Comparison of ENCODE assay signal across 8 cellular contexts in genomic region chr6:4133941-4134838, GRCh38. TPM values are rescaled to one million over a fixed set of nuclear protein-coding genes. Genes with fewer than 3 reads are reported as not detected.
DNase-seq lines count a peak whose midpoint lies in the region; ATAC-seq and TF ChIP-seq lines count a peak whose summit lies in the region.

No MANE protein-coding gene starts in this region.

- H3K4me3 ChIP-seq in Jurkat, Clone E6-1 (ENCODE audit: low read length) = peak overlapping the region; percentile 81
- H3K4me3 ChIP-seq in gastroesophageal sphincter = peak overlapping the region; percentile 46 to 83
- H3K4me3 ChIP-seq in parathyroid adenoma (ENCODE audit: low read depth, low read length) = peak overlapping the region; percentile 81

- peak overlapping the region; percentile 91 for H2AFZ ChIP-seq in parathyroid adenoma

- DNase-seq in Jurkat, Clone E6-1 (ENCODE audit: low read depth, low spot score) = peak; percentile 54
- peak; percentile 27 for DNase-seq in activated T-cell treated with anti-CD3 and anti-CD28 coated beads, Interleukin-2, amount 50 U/mL, for 1 hour
- DNase-seq in OCI-M2 (lab: John Stamatoyannopoulos, UW; ENCODE audit: unreplicated experiment) = no peak

- H3K4me2 ChIP-seq in parathyroid adenoma (ENCODE audit: low read length) = peak overlapping the region; percentile 91

- WGBS in gastroesophageal sphincter (ENCODE audit: low coverage in 1 of 2), 2 donors = 12 to 13% methylated on average over 12 to 13 of the region's 13 CpGs

- H3K27me3 ChIP-seq in gastroesophageal sphincter = no peaks in the 10 kb centered on the region
- no peaks in the 10 kb centered on the region for H3K27me3 ChIP-seq in parathyroid adenoma (ENCODE audit: control insufficient read depth, insufficient read depth, low read length)

- H3K9me3 ChIP-seq in gastroesophageal sphincter = no peaks in the 10 kb centered on the region
- H3K9me3 ChIP-seq in parathyroid adenoma (ENCODE audit: control insufficient read depth, low read length) = no peaks in the 10 kb centered on the region

- ATAC-seq in gastroesophageal sphincter (no peak), HG02840 (IDR thresholded peaks at IDR 0.05; ENCODE audit: low FRiP score, unreplicated experiment) (no peak), HG02970 (IDR thresholded peaks at IDR 0.05; ENCODE audit: low FRiP score, unreplicated experiment) (no peak)

- no peak for TF ChIP-seq POLR2A in gastroesophageal sphincter (IDR thresholded peaks at IDR 0.05)

- no peak for TF ChIP-seq CTCF in C4-2B (conservative IDR thresholded peaks at IDR 0.05)
- no peak for TF ChIP-seq CTCF in gastroesophageal sphincter (IDR thresholded peaks at IDR 0.05)
- no peak for TF ChIP-seq CTCF in parathyroid adenoma (IDR thresholded peaks at IDR 0.05)

- H3K36me3 ChIP-seq in gastroesophageal sphincter = peaks cover 0 to 37% of the 10 kb centered on the region in 2 donors
- no peaks in the 10 kb centered on the region for H3K36me3 ChIP-seq in parathyroid adenoma (ENCODE audit: control insufficient read depth, insufficient read depth, low read length)

- no peaks in the 10 kb centered on the region for H3K79me2 ChIP-seq in parathyroid adenoma

- peak overlapping the region; percentile 97 for H3K27ac ChIP-seq in C4-2B
- H3K27ac ChIP-seq in gastroesophageal sphincter = peak overlapping the region in 3 of 4 donors; percentile 88 to 98 (median 89)
- peak overlapping the region; percentile 91 for H3K27ac ChIP-seq in parathyroid adenoma

- H3K9ac ChIP-seq in parathyroid adenoma = no peak overlapping the region

- no peak for TF ChIP-seq EP300 in gastroesophageal sphincter (IDR thresholded peaks at IDR 0.05)

- peaks cover 0 to 44% (median 4%) of the 10 kb centered on the region in 3 donors for H3K4me1 ChIP-seq in gastroesophageal sphincter
- peaks cover 7% of the 10 kb centered on the region for H3K4me1 ChIP-seq in parathyroid adenoma

RNA-seq across cellular contexts. Expression of gene ECI2, which starts 1.2 kb away (rescaled TPM):
- 224 TPM for polyA plus RNA-seq in Jurkat, Clone E6-1 (2012; ENCODE audit: insufficient read depth, insufficient read length)
- total RNA-seq in gastroesophageal sphincter = 10 to 100 TPM; 44.0 to 87.3 (median 46.9) TPM

RNA-seq across cellular contexts. Expression of gene FAM217A, which starts 55.3 kb away (rescaled TPM):
- not detected for polyA plus RNA-seq in Jurkat, Clone E6-1 (2012; ENCODE audit: insufficient read depth, insufficient read length)
- not detected for total RNA-seq in gastroesophageal sphincter
